In the genomic region with DNA sequence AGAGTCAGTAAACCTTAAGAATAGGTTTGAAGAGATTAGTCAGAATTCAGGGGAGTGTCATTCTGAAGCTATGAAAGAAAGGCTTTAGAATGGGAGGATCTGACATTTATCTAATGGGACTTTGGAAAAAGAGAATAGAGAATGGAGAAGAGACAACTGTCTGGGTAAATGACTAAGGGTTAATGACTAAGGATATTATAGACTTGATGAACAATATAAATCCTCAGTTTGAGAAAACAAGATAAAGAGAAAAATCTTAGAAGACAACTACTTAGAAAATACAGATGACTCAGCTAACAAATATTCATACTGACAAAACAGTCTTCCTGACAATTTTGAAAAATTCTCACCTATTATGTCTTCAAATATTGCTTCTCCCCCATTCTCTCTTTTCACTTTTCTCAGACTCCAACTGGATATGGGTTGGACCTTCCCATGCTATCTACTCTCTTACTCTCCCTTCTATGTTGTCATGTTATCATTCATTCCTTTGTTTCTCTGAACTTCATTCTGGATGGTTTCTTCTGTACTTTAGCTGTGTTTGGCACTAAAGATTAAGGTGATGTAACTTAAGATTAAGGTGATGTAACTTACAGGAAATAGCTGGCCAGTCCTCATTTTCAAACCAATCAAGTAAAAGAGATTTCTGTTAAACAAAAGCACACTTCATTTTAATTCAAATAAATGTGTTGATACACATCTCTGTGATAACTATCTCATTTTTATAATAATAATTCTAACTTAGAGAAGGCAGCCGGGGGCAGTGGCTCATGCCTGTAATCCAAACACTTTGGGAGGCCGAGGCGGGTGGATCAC, we compare ENCODE assay signal across 1 cellular context.
A peak's percentile ranks its signal among the peaks of the same experiment; 100 is the strongest.
TF ChIP-seq lines count a peak whose summit lies in the region.

No MANE protein-coding gene starts in this region.

TF ChIP-seq in K562, 482 proteins besides CTCF, POLR2A, EP300 and RAD21 (continued from another document and continues in another):
- no peak for TF ChIP-seq NR4A1 (CRISPR knock-in tag; IDR thresholded peaks at IDR 0.05)
- peak; percentile 64; the same call in 1 of the 2 replicates for TF ChIP-seq NR4A1 (tag; IDR thresholded peaks at IDR 0.05)
- peak in 1 of 2 experiments; percentile 81; a peak in 1 of 4 replicates for TF ChIP-seq HDAC1 (IDR thresholded peaks at IDR 0.05)
- TF ChIP-seq, protein P1, sequence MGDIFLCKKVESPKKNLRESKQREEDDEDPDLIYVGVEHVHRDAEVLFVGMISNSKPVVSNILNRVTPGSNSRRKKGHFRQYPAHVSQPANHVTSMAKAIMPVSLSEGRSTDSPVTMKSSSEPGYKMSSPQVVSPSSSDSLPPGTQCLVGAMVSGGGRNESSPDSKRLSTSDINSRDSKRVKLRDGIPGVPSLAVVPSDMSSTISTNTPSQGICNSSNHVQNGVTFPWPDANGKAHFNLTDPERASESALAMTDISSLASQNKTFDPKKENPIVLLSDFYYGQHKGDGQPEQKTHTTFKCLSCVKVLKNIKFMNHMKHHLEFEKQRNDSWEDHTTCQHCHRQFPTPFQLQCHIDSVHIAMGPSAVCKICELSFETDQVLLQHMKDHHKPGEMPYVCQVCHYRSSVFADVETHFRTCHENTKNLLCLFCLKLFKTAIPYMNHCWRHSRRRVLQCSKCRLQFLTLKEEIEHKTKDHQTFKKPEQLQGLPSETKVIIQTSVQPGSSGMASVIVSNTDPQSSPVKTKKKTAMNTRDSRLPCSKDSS (IDR thresholded peaks at IDR 0.05; ENCODE audit: low read depth, partially characterized antibody): no peak
- peak; percentile 74 for TF ChIP-seq ELF1 (tag; IDR thresholded peaks at IDR 0.05)
- TF ChIP-seq, protein P2, sequence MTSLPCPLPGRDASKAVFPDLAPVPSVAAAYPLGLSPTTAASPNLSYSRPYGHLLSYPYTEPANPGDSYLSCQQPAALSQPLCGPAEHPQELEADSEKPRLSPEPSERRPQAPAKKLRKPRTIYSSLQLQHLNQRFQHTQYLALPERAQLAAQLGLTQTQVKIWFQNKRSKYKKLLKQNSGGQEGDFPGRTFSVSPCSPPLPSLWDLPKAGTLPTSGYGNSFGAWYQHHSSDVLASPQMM (CRISPR knock-in tag; IDR thresholded peaks at IDR 0.05): no peak
- peak; percentile 63 for TF ChIP-seq RBFOX2 (IDR thresholded peaks at IDR 0.05; ENCODE audit: low read depth, low read length)
- TF ChIP-seq KDM4B (IDR thresholded peaks at IDR 0.05; ENCODE audit: borderline replicate concordance in 2 of 2, low read depth in 1 of 2): 0 out of 4 replicates have a peak, but pooled peaks of 1 of the 2 experiments have one; percentile 40
- TF ChIP-seq ZNF518B (CRISPR knock-in tag; IDR thresholded peaks at IDR 0.05): no peak
- TF ChIP-seq, protein P3, sequence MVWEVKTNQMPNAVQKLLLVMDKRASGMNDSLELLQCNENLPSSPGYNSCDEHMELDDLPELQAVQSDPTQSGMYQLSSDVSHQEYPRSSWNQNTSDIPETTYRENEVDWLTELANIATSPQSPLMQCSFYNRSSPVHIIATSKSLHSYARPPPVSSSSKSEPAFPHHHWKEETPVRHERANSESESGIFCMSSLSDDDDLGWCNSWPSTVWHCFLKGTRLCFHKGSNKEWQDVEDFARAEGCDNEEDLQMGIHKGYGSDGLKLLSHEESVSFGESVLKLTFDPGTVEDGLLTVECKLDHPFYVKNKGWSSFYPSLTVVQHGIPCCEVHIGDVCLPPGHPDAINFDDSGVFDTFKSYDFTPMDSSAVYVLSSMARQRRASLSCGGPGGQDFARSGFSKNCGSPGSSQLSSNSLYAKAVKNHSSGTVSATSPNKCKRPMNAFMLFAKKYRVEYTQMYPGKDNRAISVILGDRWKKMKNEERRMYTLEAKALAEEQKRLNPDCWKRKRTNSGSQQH (CRISPR knock-in tag; IDR thresholded peaks at IDR 0.05): peak; percentile 86
- peak; percentile 95 for TF ChIP-seq CEBPB (tag; IDR thresholded peaks at IDR 0.05)
- 0 out of 2 replicates have a peak, but pooled peaks have one; percentile 47 for TF ChIP-seq TOE1 (IDR thresholded peaks at IDR 0.05; ENCODE audit: borderline replicate concordance)
- no peak for TF ChIP-seq TOE1 (CRISPR knock-in tag; IDR thresholded peaks at IDR 0.05; ENCODE audit: borderline replicate concordance, low read depth)
- TF ChIP-seq RCOR1 (IDR thresholded peaks at IDR 0.05; ENCODE audit: borderline replicate concordance in 1 of 2, low read depth in 2 of 2, low read length in 2 of 2): peak in 1 of 2 experiments; percentile 57; a peak in 1 of 4 replicates
- no peak for TF ChIP-seq HINFP (tag; conservative IDR thresholded peaks at IDR 0.05; ENCODE audit: low read depth)
- TF ChIP-seq ZNF766 (CRISPR knock-in tag; conservative IDR thresholded peaks at IDR 0.05): peak; percentile 99
- TF ChIP-seq NR2C2 (CRISPR knock-in tag; IDR thresholded peaks at IDR 0.05): no peak
- peak; percentile 62; the same call in 1 of the 2 replicates for TF ChIP-seq NR2C2 (tag; IDR thresholded peaks at IDR 0.05)
- TF ChIP-seq CREBBP (IDR thresholded peaks at IDR 0.05; ENCODE audit: low read depth, low read length): no peak
- TF ChIP-seq ZNF143 (CRISPR knock-in tag; IDR thresholded peaks at IDR 0.05): no peak
- peak; percentile 95 to 97 for TF ChIP-seq TRIM24 (IDR thresholded peaks at IDR 0.05)
- TF ChIP-seq GATAD2B (IDR thresholded peaks at IDR 0.05; ENCODE audit: borderline replicate concordance): peak; percentile 73; the same call in 1 of the 2 replicates
- TF ChIP-seq TAF1 (IDR thresholded peaks at IDR 0.05; ENCODE audit: control insufficient read depth, extremely low read depth, insufficient read depth, low read length, severe bottlenecking): no peak
- TF ChIP-seq ZNF24 (IDR thresholded peaks at IDR 0.05): peak; percentile 98
- TF ChIP-seq FOXA3 (CRISPR knock-in tag; conservative IDR thresholded peaks at IDR 0.05 in 1 of 2, IDR thresholded peaks at IDR 0.05 in 1 of 2): no peak
- TF ChIP-seq FOSL1 (tag; conservative IDR thresholded peaks at IDR 0.05): peak; percentile 91
- peak; percentile 68; the same call in 1 of the 2 replicates for TF ChIP-seq BACH1 (tag; IDR thresholded peaks at IDR 0.05)
- peak; percentile 24; the same call in 1 of the 2 replicates for TF ChIP-seq CXXC5 (CRISPR knock-in tag; IDR thresholded peaks at IDR 0.05)
- TF ChIP-seq FOXM1 (IDR thresholded peaks at IDR 0.05; ENCODE audit: low read depth): peak; percentile 80; the same call in 1 of the 2 replicates
- TF ChIP-seq FOXM1 (CRISPR knock-in tag; IDR thresholded peaks at IDR 0.05; ENCODE audit: low read depth): no peak
- TF ChIP-seq TAL1 (IDR thresholded peaks at IDR 0.05): peak; percentile 75
- TF ChIP-seq ATF1 (CRISPR knock-in tag; IDR thresholded peaks at IDR 0.05): no peak
- TF ChIP-seq ATF1 (tag; IDR thresholded peaks at IDR 0.05): peak; percentile 55
- no peak for TF ChIP-seq COPS2 (conservative IDR thresholded peaks at IDR 0.05)
- TF ChIP-seq CTBP1 (IDR thresholded peaks at IDR 0.05; ENCODE audit: borderline replicate concordance): peak; percentile 67
- TF ChIP-seq, protein P4, sequence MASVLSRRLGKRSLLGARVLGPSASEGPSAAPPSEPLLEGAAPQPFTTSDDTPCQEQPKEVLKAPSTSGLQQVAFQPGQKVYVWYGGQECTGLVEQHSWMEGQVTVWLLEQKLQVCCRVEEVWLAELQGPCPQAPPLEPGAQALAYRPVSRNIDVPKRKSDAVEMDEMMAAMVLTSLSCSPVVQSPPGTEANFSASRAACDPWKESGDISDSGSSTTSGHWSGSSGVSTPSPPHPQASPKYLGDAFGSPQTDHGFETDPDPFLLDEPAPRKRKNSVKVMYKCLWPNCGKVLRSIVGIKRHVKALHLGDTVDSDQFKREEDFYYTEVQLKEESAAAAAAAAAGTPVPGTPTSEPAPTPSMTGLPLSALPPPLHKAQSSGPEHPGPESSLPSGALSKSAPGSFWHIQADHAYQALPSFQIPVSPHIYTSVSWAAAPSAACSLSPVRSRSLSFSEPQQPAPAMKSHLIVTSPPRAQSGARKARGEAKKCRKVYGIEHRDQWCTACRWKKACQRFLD (CRISPR knock-in tag; IDR thresholded peaks at IDR 0.05): peak; percentile 77; the same call in 1 of the 2 replicates
- peak; percentile 52; the same call in 1 of the 2 replicates for TF ChIP-seq NFIC (IDR thresholded peaks at IDR 0.05)
- TF ChIP-seq, protein P5, sequence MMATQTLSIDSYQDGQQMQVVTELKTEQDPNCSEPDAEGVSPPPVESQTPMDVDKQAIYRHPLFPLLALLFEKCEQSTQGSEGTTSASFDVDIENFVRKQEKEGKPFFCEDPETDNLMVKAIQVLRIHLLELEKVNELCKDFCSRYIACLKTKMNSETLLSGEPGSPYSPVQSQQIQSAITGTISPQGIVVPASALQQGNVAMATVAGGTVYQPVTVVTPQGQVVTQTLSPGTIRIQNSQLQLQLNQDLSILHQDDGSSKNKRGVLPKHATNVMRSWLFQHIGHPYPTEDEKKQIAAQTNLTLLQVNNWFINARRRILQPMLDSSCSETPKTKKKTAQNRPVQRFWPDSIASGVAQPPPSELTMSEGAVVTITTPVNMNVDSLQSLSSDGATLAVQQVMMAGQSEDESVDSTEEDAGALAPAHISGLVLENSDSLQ (IDR thresholded peaks at IDR 0.05): peak; percentile 17; the same call in 1 of the 2 replicates
- TF ChIP-seq, protein P6, sequence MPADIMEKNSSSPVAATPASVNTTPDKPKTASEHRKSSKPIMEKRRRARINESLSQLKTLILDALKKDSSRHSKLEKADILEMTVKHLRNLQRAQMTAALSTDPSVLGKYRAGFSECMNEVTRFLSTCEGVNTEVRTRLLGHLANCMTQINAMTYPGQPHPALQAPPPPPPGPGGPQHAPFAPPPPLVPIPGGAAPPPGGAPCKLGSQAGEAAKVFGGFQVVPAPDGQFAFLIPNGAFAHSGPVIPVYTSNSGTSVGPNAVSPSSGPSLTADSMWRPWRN (IDR thresholded peaks at IDR 0.05; ENCODE audit: low read depth): peak; percentile 38; the same call in 1 of the 2 replicates
- peak; percentile 23; the same call in 1 of the 2 replicates for TF ChIP-seq BRD4 (IDR thresholded peaks at IDR 0.05)
- TF ChIP-seq RNF2 (IDR thresholded peaks at IDR 0.05): peak; percentile 36; the same call in 1 of the 2 replicates
- peak; percentile 88 to 92 for TF ChIP-seq FOXK2 (conservative IDR thresholded peaks at IDR 0.05 in 1 of 2, IDR thresholded peaks at IDR 0.05 in 1 of 2; ENCODE audit: low read depth in 2 of 2)
- peak; percentile 70; the same call in 1 of the 2 replicates for TF ChIP-seq ZZZ3 (IDR thresholded peaks at IDR 0.05)
- TF ChIP-seq HDAC2 (IDR thresholded peaks at IDR 0.05): peak; percentile 98
- no peak for TF ChIP-seq STAT5A (IDR thresholded peaks at IDR 0.05; ENCODE audit: borderline replicate concordance, low read length)
- peak; percentile 84 for TF ChIP-seq MEIS2 (IDR thresholded peaks at IDR 0.05; ENCODE audit: partially characterized antibody)
- no peak; the same call in 1 of the 2 replicates for TF ChIP-seq KLF6 (CRISPR knock-in tag; IDR thresholded peaks at IDR 0.05; ENCODE audit: borderline replicate concordance)
- peak; percentile 89 for TF ChIP-seq SMAD1 (IDR thresholded peaks at IDR 0.05; ENCODE audit: low read depth, low read length, partially characterized antibody)
- no peak for TF ChIP-seq HEY1 (CRISPR knock-in tag; IDR thresholded peaks at IDR 0.05; ENCODE audit: borderline replicate concordance)
- 0 out of 2 replicates have a peak, but pooled peaks have one; percentile 41 for TF ChIP-seq OTX1 (CRISPR knock-in tag; IDR thresholded peaks at IDR 0.05)
- peak; percentile 92; the same call in 1 of the 2 replicates for TF ChIP-seq ARID3A (IDR thresholded peaks at IDR 0.05; ENCODE audit: borderline replicate concordance, low read depth, low read length)
- TF ChIP-seq ZNF584 (CRISPR knock-in tag; IDR thresholded peaks at IDR 0.05; ENCODE audit: low read depth): 0 out of 2 replicates have a peak, but pooled peaks have one; percentile 72
